ENCODE assay signal across 22 cellular contexts in the genomic region with DNA sequence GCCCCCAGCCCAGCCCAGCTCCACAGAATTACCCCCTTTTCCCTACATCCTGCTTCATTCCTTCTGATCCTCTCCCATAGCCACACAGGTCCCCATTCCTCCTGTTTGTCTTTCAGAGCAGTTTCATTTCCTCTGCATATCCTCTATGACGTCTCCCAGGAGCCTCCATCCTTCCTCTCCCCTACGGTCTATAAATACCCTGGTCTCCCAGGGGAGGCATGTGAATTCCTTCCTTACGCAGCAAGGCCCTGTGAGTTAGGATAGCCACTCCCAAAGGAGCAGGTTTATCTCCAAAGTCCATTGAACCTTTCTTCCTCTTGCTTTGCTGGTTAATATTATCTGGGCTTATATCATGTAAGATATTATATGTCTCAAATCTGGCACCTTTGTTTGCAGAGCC. TPM values are rescaled to one million over a fixed set of nuclear protein-coding genes. Genes with fewer than 3 reads are reported as not detected.
DNase-seq lines count a peak whose midpoint lies in the region; ATAC-seq and TF ChIP-seq lines count a peak whose summit lies in the region.
"Had no signal": no experiment of that assay in that cellular context is flagged by ENCODE, and none has a peak within 500 bp of the region (broad histone marks: within the 10 kb centered on the region; RNA-seq: fewer than 3 reads in every experiment).

No MANE protein-coding gene starts in this region.

- no peak overlapping the region for H2AFZ ChIP-seq in osteoblast (ENCODE audit: low read length)

- peak overlapping the region; percentile 7 for H3K4me2 ChIP-seq in osteoblast (ENCODE audit: insufficient read depth, low read length)

- no peak overlapping the region for H3K4me3 ChIP-seq in coronary artery
- no peak overlapping the region for H3K4me3 ChIP-seq in osteoblast (ENCODE audit: insufficient read depth, low read length)
- H3K4me3 ChIP-seq in aorta (ENCODE audit: low read length in 2 of 2): no peak overlapping the region
- H3K4me3 ChIP-seq: cardiac muscle cell, K562, skin epidermis, upper lobe of left lung had no signal

- H3K27me3 ChIP-seq in osteoblast (ENCODE audit: insufficient read depth, low read length) (no peaks in the 10 kb centered on the region), aorta (ENCODE audit: control insufficient read depth in 1 of 2, insufficient read depth in 2 of 2, low read length in 1 of 2) (no peaks in the 10 kb centered on the region)
- H3K27me3 ChIP-seq: cardiac muscle cell, upper lobe of left lung had no signal

- intact Hi-C loops in aorta (cut with DNase I): no loop called here

- ATAC-seq in aorta (ENCODE audit: low FRiP score): no peak
- no peak for ATAC-seq in GM21786 (IDR thresholded peaks at IDR 0.05; ENCODE audit: unreplicated experiment)
- ATAC-seq in left lobe of liver: no peak
- ATAC-seq: K562; stimulated activated naive CD8-positive, alpha-beta T cell treated with anti-CD3 and anti-CD28 coated beads, Interleukin-15, amount 100 ng/mL, for 72 hours had no signal

- no peaks in the 10 kb centered on the region for H4K20me1 ChIP-seq in osteoblast (ENCODE audit: insufficient read depth, low read length)

- H3K36me3 ChIP-seq in osteoblast (ENCODE audit: insufficient read depth, low read length) (no peaks in the 10 kb centered on the region), aorta (ENCODE audit: control insufficient read depth in 1 of 2, insufficient read depth in 2 of 2, low read length in 1 of 2) (no peaks in the 10 kb centered on the region)
- H3K36me3 ChIP-seq: cardiac muscle cell, upper lobe of left lung had no signal

- peak overlapping the region in 1 of 2 donors; percentile 13 for H3K27ac ChIP-seq in coronary artery
- no peak overlapping the region for H3K27ac ChIP-seq in osteoblast (ENCODE audit: low read depth, low read length)
- H3K27ac ChIP-seq in aorta (ENCODE audit: low read depth in 1 of 2, low read length in 2 of 2): no peak overlapping the region
- H3K27ac ChIP-seq: cardiac muscle cell, skin epidermis, upper lobe of left lung had no signal

- TF ChIP-seq CTCF in coronary artery (IDR thresholded peaks at IDR 0.05) (no peak), osteoblast (IDR thresholded peaks at IDR 0.05; ENCODE audit: extremely low read depth, low read depth, low read length) (no peak)

- DNase-seq in COLO829 (ENCODE audit: low spot score) (peak; percentile 32), LHCN-M2 (ENCODE audit: low read depth) (peak; percentile 60), coronary artery (ENCODE audit: low spot score) (peak; percentile 38), osteoblast (ENCODE audit: insufficient read length, low spot score, missing footprints) (peak; percentile 84), aorta (no peak), left lobe of liver (ENCODE audit: low spot score) (no peak)
- no peak for DNase-seq in activated CD4-positive, alpha-beta T cell treated with anti-CD3 and anti-CD28 coated beads for 4 hours
- DNase-seq: activated CD4-positive, alpha-beta memory T cell treated with anti-CD3 and anti-CD28 coated beads for 36 hours; activated gamma-delta T cell treated with Interleukin-2 at 50 U/mL for 16 hours; activated T-cell treated with anti-CD3 and anti-CD28 coated beads for 4 hours; erythroblast; left cardiac atrium; NCI-H345; stimulated activated CD4-positive, alpha-beta T cell treated with anti-CD3 and anti-CD28 coated beads, Interleukin-2, amount 100 ng/mL, for 48 hours; stimulated activated naive CD8-positive, alpha-beta T cell treated with anti-CD3 and anti-CD28 coated beads, Interleukin-15, amount 100 ng/mL, for 72 hours; T-helper 1 cell; upper lobe of left lung had no signal

- WGBS in aorta, 2 donors: 4 to 8% methylated on average over 3 of the region's 3 CpGs

- H3K4me1 ChIP-seq in osteoblast (ENCODE audit: insufficient read depth, low read length): peaks cover 25% of the 10 kb centered on the region
- no peaks in the 10 kb centered on the region for H3K4me1 ChIP-seq in aorta (ENCODE audit: control insufficient read depth in 1 of 2, insufficient read depth in 2 of 2, low read length in 2 of 2)
- H3K4me1 ChIP-seq: upper lobe of left lung had no signal

- H3K9me3 ChIP-seq in osteoblast (ENCODE audit: low read depth, low read length) (no peaks in the 10 kb centered on the region), aorta (ENCODE audit: control insufficient read depth, low read length) (no peaks in the 10 kb centered on the region)
- H3K9me3 ChIP-seq: upper lobe of left lung had no signal

- no peaks in the 10 kb centered on the region for H3K79me2 ChIP-seq in osteoblast (ENCODE audit: insufficient read depth, low read length)

RNA-seq across cellular contexts. Expression of gene APLN, which starts 8.4 kb away (rescaled TPM):
- total RNA-seq in LHCN-M2 (2014; rRNA removed): 6.7 and 7.3 TPM in 2 replicates
- 6.5 TPM for polyA plus RNA-seq in LHCN-M2 (2012)
- 0.29 and 0.72 TPM in 2 replicates for total RNA-seq in osteoblast
- total RNA-seq in aorta: 10 to 100 TPM; 11.0 to 24.0 TPM
- polyA plus RNA-seq in aorta: 1 to 10 TPM in 1 of 2 donors, under 1 TPM in 1; 0.08 to 2.3 TPM
- 1.2 TPM for total RNA-seq in left lobe of liver
- total RNA-seq: K562, mononuclear cell had no signal

Comparison
In these comparisons a context has a peak if more than half of its experiments do, and no peak if none do; other contexts are left out.
1. DNase-seq: peak in COLO829 (single experiment), LHCN-M2 (single experiment), coronary artery (single experiment) and osteoblast (single experiment); none in aorta (0 of 2), left lobe of liver (single experiment) and activated CD4-positive, alpha-beta T cell treated with anti-CD3 and anti-CD28 coated beads for 4 hours (0 of 2).